8 cellular contexts compared by ENCODE assay signal in genomic region chr12:108562348-108563134, GRCh38. TPM values are rescaled to one million over a fixed set of nuclear protein-coding genes. Genes with fewer than 3 reads are reported as not detected.
DNase-seq lines count a peak whose midpoint lies in the region; ATAC-seq, FAIRE-seq and TF ChIP-seq lines count a peak whose summit lies in the region.

TSS of gene ISCU (plus strand) at chr12:108562596. CDS start at chr12:108562623, 27 bp downstream.

- H3K9me3 ChIP-seq in ovary, result no peaks in the 10 kb centered on the region
- no peaks in the 10 kb centered on the region for H3K9me3 ChIP-seq in thymus (ENCODE audit: control insufficient read depth)

- TF ChIP-seq CTCF in ovary (IDR thresholded peaks at IDR 0.05), result no peak

- H3K4me1 ChIP-seq in ovary (ENCODE audit: insufficient read depth), result peaks cover 12% of the 10 kb centered on the region
- peaks cover 39% of the 10 kb centered on the region for H3K4me1 ChIP-seq in thymus (ENCODE audit: control insufficient read depth, insufficient read depth, low read length)

- 0% methylated on average over 65 to 72 of the region's 72 CpGs for WGBS in ovary, 3 donors
- under 1% methylated on average over 72 of the region's 72 CpGs for WGBS in thymus

- H3K4me3 ChIP-seq in ovary, result peak within 1 kb of the TSS; percentile 96
- H3K4me3 ChIP-seq in thymus (ENCODE audit: low read length), result peak within 1 kb of the TSS; percentile 57

- ATAC-seq in HG02798 (IDR thresholded peaks at IDR 0.05; ENCODE audit: poor library complexity, unreplicated experiment) (peak; percentile 76), Right ventricle myocardium inferior (peak; percentile 91)

- TF ChIP-seq POLR2A in GM12891 (IDR thresholded peaks at IDR 0.05; ENCODE audit: low read depth, low read length), result peak; percentile 66; the same call in 1 of the 2 replicates
- peak; percentile 92 for TF ChIP-seq POLR2A in ovary (IDR thresholded peaks at IDR 0.05)

- H3K27me3 ChIP-seq in ovary, result no peaks in the 10 kb centered on the region
- no peaks in the 10 kb centered on the region for H3K27me3 ChIP-seq in thymus (ENCODE audit: control insufficient read depth, insufficient read depth)

- H3K36me3 ChIP-seq in ovary, result no peaks in the 10 kb centered on the region
- H3K36me3 ChIP-seq in thymus (ENCODE audit: control insufficient read depth, insufficient read depth), result peaks cover 34% of the 10 kb centered on the region

- FAIRE-seq in GM12891 (lab: Jason Lieb, UNC), result peak; percentile 93

- DNase-seq in GM12891 (ENCODE audit: insufficient read length, low spot score) (peak; percentile 88), NCI-H1417 treated with DMSO at 0.1 percent for 48 hours (lab: John Stamatoyannopoulos, UW) (peak; percentile 89), SW 1271 (lab: John Stamatoyannopoulos, UW) (peak; percentile 89 to 93), Right ventricle myocardium inferior (ENCODE audit: missing footprints) (peak; percentile 98), ovary (peak; percentile 98 to 100 (median 99))
- peak; percentile 97 for DNase-seq in activated naive CD8-positive, alpha-beta T cell treated with anti-CD3 and anti-CD28 coated beads, Interleukin-2, amount 50 U/mL, for 16 hours (ENCODE audit: low read depth, low spot score)

- intact Hi-C loops in Right ventricle myocardium inferior (cut with DNase I) (loop anchor here (1.0 to 5.0 kb wide), 4 partner anchors 56 to 530 kb away; partner anchors contain the start of gene ALKBH2), ovary (cut with DNase I) (loop anchor here in 3 of 4 donors (2.0 to 10.0 kb wide), 7 partner anchors 55 to 535 kb away; partner anchors contain the start of genes UNG (in 2 of the 3) and ALKBH2 (in 1 of the 3))

- TF ChIP-seq EP300 in ovary (IDR thresholded peaks at IDR 0.05), result no peak

- peak within 1 kb of the TSS; percentile 78 to 88 for H3K27ac ChIP-seq in ovary
- H3K27ac ChIP-seq in thymus (ENCODE audit: low read depth), result peak within 1 kb of the TSS; percentile 92

TF ChIP-seq in GM12891, 5 proteins besides CTCF, POLR2A, EP300 and RAD21:
- TF ChIP-seq TAF1 (IDR thresholded peaks at IDR 0.05; ENCODE audit: low read depth, low read length) (peak; percentile 83), POLR2AphosphoS5 (IDR thresholded peaks at IDR 0.05; ENCODE audit: low read depth, low read length) (peak; percentile 58), PAX5 (IDR thresholded peaks at IDR 0.05; ENCODE audit: insufficient read depth, low read length, severe bottlenecking) (no peak)

RNA-seq across cellular contexts. Expression of gene ISCU, which starts in this region (rescaled TPM):
- polyA plus RNA-seq in GM12891 (2012; ENCODE audit: low read depth, missing spikeins), result 134 TPM
- total RNA-seq in Right ventricle myocardium inferior (444 TPM), ovary (100 to 1,000 TPM; 110 to 238 (median 156) TPM)
- polyA plus RNA-seq in ovary (100 to 1,000 TPM; 207 to 298 TPM), thymus (248 TPM)

Comparison
In these comparisons a context has a peak if more than half of its experiments do, and no peak if none do; other contexts are left out.
1. Peak in every context shown above with its lines: DNase-seq, ATAC-seq, H3K4me3 ChIP-seq and H3K27ac ChIP-seq.